ENCODE assay signal across 16 cellular contexts in the genomic region with DNA sequence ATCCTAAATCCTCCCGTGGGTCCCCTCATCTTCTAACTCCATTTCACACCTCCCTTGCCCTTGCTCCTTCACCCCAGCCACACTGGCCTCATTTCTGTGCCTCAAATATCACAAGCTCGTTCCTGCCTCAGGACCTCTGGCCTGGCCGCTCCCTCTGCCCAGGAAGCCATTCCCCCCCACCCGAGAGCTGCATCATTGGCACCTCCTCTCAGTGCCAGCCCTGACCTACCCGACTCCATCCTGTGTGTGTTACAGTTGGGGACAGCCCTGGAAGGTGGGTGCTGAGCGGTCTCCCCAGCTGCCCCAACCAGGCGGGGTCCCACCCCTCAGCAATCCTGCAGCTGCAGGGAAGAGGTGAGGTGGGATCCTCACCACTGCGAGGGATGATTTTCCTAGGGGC. TPM values are rescaled to one million over a fixed set of nuclear protein-coding genes. Genes with fewer than 3 reads are reported as not detected.
DNase-seq lines count a peak whose midpoint lies in the region; ATAC-seq and TF ChIP-seq lines count a peak whose summit lies in the region.
"Had no signal": no experiment of that assay in that cellular context is flagged by ENCODE, and none has a peak within 500 bp of the region (broad histone marks: within the 10 kb centered on the region; RNA-seq: fewer than 3 reads in every experiment).

No MANE protein-coding gene starts in this region.

- no peak for TF ChIP-seq CTCF in CD14-positive monocyte (IDR thresholded peaks at IDR 0.05)
- TF ChIP-seq CTCF in Peyer's patch (IDR thresholded peaks at IDR 0.05): no peak
- no peak for TF ChIP-seq CTCF in hepatocyte (IDR thresholded peaks at IDR 0.05; ENCODE audit: poor library complexity)
- no peak for TF ChIP-seq CTCF in progenitor cell of endocrine pancreas (IDR thresholded peaks at IDR 0.05; ENCODE audit: unreplicated experiment)

- H3K9me2 ChIP-seq in hepatocyte (replicated peaks; ENCODE audit: insufficient read depth): no peaks in the 10 kb centered on the region

- H3K36me3 ChIP-seq in Peyer's patch (no peaks in the 10 kb centered on the region), hepatocyte (replicated peaks; ENCODE audit: insufficient read depth, low read depth) (no peaks in the 10 kb centered on the region)

- H3K36me3 Mint-ChIP-seq in CD14-positive monocyte: peaks cover 8 to 45% of the 10 kb centered on the region in 2 donors
- no peaks in the 10 kb centered on the region for H3K36me3 Mint-ChIP-seq in progenitor cell of endocrine pancreas (ENCODE audit: insufficient read depth)
- H3K36me3 Mint-ChIP-seq: stimulated activated naive B cell treated with anti-CD40 and anti-IgM and Interleukin-4, amounts not matched to agents 10 μg/mL and 1 μg/mL and 100 μg/mL, for 72 hours had no signal

- no peak overlapping the region for H2AFZ ChIP-seq in hepatocyte

- intact Hi-C loops in CD14-positive monocyte (cut with micrococcal nuclease): loop anchor here in 1 of 2 donors (5.0 kb wide), 1 partner anchor 35 kb away; no protein-coding TSS in a partner anchor
- intact Hi-C loops in left colon (cut with DNase I, micrococcal nuclease): no loop called here

- H3K27ac Mint-ChIP-seq in CD14-positive monocyte (peak overlapping the region in 6 of 7 donors; percentile 67 to 85 (median 76)), progenitor cell of endocrine pancreas (peak overlapping the region; percentile 7)
- H3K27ac Mint-ChIP-seq: activated T-helper 1 cell treated with anti-CD3 and anti-CD28 coated beads, Interleukin-12 subunit alpha, Interleukin-12 subunit beta, Interleukin-2, Interleukin-4 antibody, amounts not matched to agents 30 ng/mL and 10 ng/mL and 1 ng/mL, durations not matched to agents 14 hours and 24 hours and 36 hours; stimulated activated naive B cell treated with anti-CD40 and anti-IgM and Interleukin-4, amounts not matched to agents 10 μg/mL and 1 μg/mL and 100 μg/mL, for 72 hours had no signal

- no peak for TF ChIP-seq POLR2A in Peyer's patch (IDR thresholded peaks at IDR 0.05)

- DNase-seq in CD14-positive monocyte (ENCODE audit: low spot score) (no peak), Peyer's patch (no peak), hepatocyte (ENCODE audit: low spot score) (no peak), progenitor cell of endocrine pancreas (ENCODE audit: low spot score, unreplicated experiment) (no peak), kidney tubule cell (ENCODE audit: low spot score) (no peak), left colon (no peak)
- DNase-seq: activated CD4-positive, CD25-positive, alpha-beta regulatory T cell; central memory CD4-positive, alpha-beta T cell; NCI-H446; stimulated activated naive B cell treated with anti-CD40 and anti-IgM and Interleukin-4, amounts not matched to agents 10 μg/mL and 1 μg/mL and 100 μg/mL, for 72 hours had no signal

- H3K4me3 Mint-ChIP-seq in CD14-positive monocyte (peak overlapping the region in 1 of 2 donors; percentile 24), progenitor cell of endocrine pancreas (ENCODE audit: low read depth) (no peak overlapping the region)
- H3K4me3 Mint-ChIP-seq: activated T-helper 1 cell treated with anti-CD3 and anti-CD28 coated beads, Interleukin-12 subunit alpha, Interleukin-12 subunit beta, Interleukin-2, Interleukin-4 antibody, amounts not matched to agents 30 ng/mL and 10 ng/mL and 1 ng/mL, durations not matched to agents 14 hours and 24 hours and 36 hours had no signal

- H3K9me3 Mint-ChIP-seq in CD14-positive monocyte (peaks cover 0 to 3% (median 0%) of the 10 kb centered on the region in 7 donors), progenitor cell of endocrine pancreas (ENCODE audit: low read depth) (no peaks in the 10 kb centered on the region)
- H3K9me3 Mint-ChIP-seq: activated T-helper 1 cell treated with anti-CD3 and anti-CD28 coated beads, Interleukin-12 subunit alpha, Interleukin-12 subunit beta, Interleukin-2, Interleukin-4 antibody, amounts not matched to agents 30 ng/mL and 10 ng/mL and 1 ng/mL, durations not matched to agents 14 hours and 24 hours and 36 hours; stimulated activated naive B cell treated with anti-CD40 and anti-IgM and Interleukin-4, amounts not matched to agents 10 μg/mL and 1 μg/mL and 100 μg/mL, for 72 hours had no signal

- H3K27ac ChIP-seq in Peyer's patch (peak overlapping the region in 3 of 4 donors; percentile 56 to 83 (median 75)), hepatocyte (peak overlapping the region; percentile 72)

- ATAC-seq in HG02938 (IDR thresholded peaks at IDR 0.05; ENCODE audit: unreplicated experiment): no peak
- ATAC-seq in left colon: no peak
- ATAC-seq in GM18520 (IDR thresholded peaks at IDR 0.05; ENCODE audit: unreplicated experiment): no peak

- H3K4me2 ChIP-seq in hepatocyte: peak overlapping the region; percentile 68

- H3K9me3 ChIP-seq in Peyer's patch: no peaks in the 10 kb centered on the region
- H3K9me3 ChIP-seq in hepatocyte (ENCODE audit: low read depth): no peaks in the 10 kb centered on the region

- H3K4me1 ChIP-seq in Peyer's patch (peaks cover 0 to 61% (median 12%) of the 10 kb centered on the region in 4 donors), hepatocyte (ENCODE audit: insufficient read depth) (peaks cover 47% of the 10 kb centered on the region)

- WGBS in hepatocyte (ENCODE audit: low lambda C conversion rate, missing lambda C conversion rate): 74% methylated on average over 8 of the region's 8 CpGs

- H3K27me3 ChIP-seq in Peyer's patch (no peaks in the 10 kb centered on the region), hepatocyte (no peaks in the 10 kb centered on the region)

- peaks cover 0 to 2% (median 2%) of the 10 kb centered on the region in 3 donors for H3K27me3 Mint-ChIP-seq in CD14-positive monocyte (ENCODE audit: low read depth in 3 of 3)
- peaks cover 3% of the 10 kb centered on the region for H3K27me3 Mint-ChIP-seq in progenitor cell of endocrine pancreas

- H3K4me3 ChIP-seq in Peyer's patch: no peak overlapping the region
- H3K4me3 ChIP-seq in hepatocyte: no peak overlapping the region

- H3K79me2 ChIP-seq in hepatocyte: peaks cover 7% of the 10 kb centered on the region

- H4K20me1 ChIP-seq in hepatocyte (ENCODE audit: insufficient read depth, poor library complexity, severe bottlenecking): no peaks in the 10 kb centered on the region

- H3K4me1 Mint-ChIP-seq in CD14-positive monocyte (peaks cover 68% of the 10 kb centered on the region), progenitor cell of endocrine pancreas (ENCODE audit: low read depth) (peaks cover 36% of the 10 kb centered on the region)

RNA-seq across cellular contexts. Expression of gene PLXND1, which starts 14.5 kb away (rescaled TPM):
- 1 to 10 TPM; 7.1 to 9.9 TPM for polyA plus RNA-seq in CD14-positive monocyte
- 100 to 1,000 TPM in 1 of 4 donors, 10 to 100 TPM in 3; 13.1 to 305 (median 48.2) TPM for total RNA-seq in Peyer's patch
- 22.0 and 45.3 TPM in 2 replicates for total RNA-seq in hepatocyte
- 24.9 and 36.3 TPM in 2 replicates for polyA plus RNA-seq in hepatocyte
- 17.6 and 18.0 TPM in 2 replicates for total RNA-seq in progenitor cell of endocrine pancreas
- total RNA-seq in left colon: 10 to 100 TPM; 16.5 to 38.8 TPM

RNA-seq across cellular contexts. Expression of gene H1-8, which starts 49.0 kb away (rescaled TPM):
- not detected for polyA plus RNA-seq in CD14-positive monocyte
- not detected for total RNA-seq in Peyer's patch
- not detected in 2 replicates for total RNA-seq in hepatocyte
- polyA plus RNA-seq in hepatocyte: not detected in 2 replicates
- not detected in 2 replicates for total RNA-seq in progenitor cell of endocrine pancreas
- total RNA-seq in left colon: not detected
- total RNA-seq: activated T-helper 1 cell treated with anti-CD3 and anti-CD28 coated beads, Interleukin-12 subunit alpha, Interleukin-12 subunit beta, Interleukin-2, Interleukin-4 antibody, amounts not matched to agents 30 ng/mL and 10 ng/mL and 1 ng/mL, durations not matched to agents 14 hours and 24 hours and 36 hours; fibroblast of villous mesenchyme; H4; myocyte had no signal
